ENCODE assay signal across 8 cellular contexts in genomic region chr10:30027057-30028005, GRCh38. TPM values are rescaled to one million over a fixed set of nuclear protein-coding genes. Genes with fewer than 3 reads are reported as not detected.
DNase-seq lines count a peak whose midpoint lies in the region; ATAC-seq and TF ChIP-seq lines count a peak whose summit lies in the region.

No MANE protein-coding gene starts in this region.

- WGBS in transverse colon (ENCODE audit: low coverage in 1 of 2), 2 donors = 49% methylated on average over 42 of the region's 42 CpGs; no CpG with 5 or more reads in 1 of the 2 donors

- H3K9me3 Mint-ChIP-seq in Calu3 (ENCODE audit: low read depth, unreplicated experiment) (no peaks in the 10 kb centered on the region), nephron (no peaks in the 10 kb centered on the region)
- no peaks in the 10 kb centered on the region for H3K9me3 Mint-ChIP-seq in central memory CD8-positive, alpha-beta T cell

- H3K27me3 Mint-ChIP-seq in Calu3 (ENCODE audit: unreplicated experiment) (peaks cover 18% of the 10 kb centered on the region), nephron (ENCODE audit: low read depth) (peaks cover 11% of the 10 kb centered on the region)
- H3K27me3 Mint-ChIP-seq in central memory CD8-positive, alpha-beta T cell = peaks cover 28% of the 10 kb centered on the region

- CTCF ChIA-PET in Calu3 (lab: Charles Lee) = interaction anchor here (0.8 to 1.3 kb wide), 3 partner anchors 11 to 214 kb away, joined by 3 to 4 read pairs (median 4); no protein-coding TSS in a partner anchor

- no peak for TF ChIP-seq POLR2A in transverse colon (IDR thresholded peaks at IDR 0.05)

- peak; percentile 96 for ATAC-seq in GM19467 (IDR thresholded peaks at IDR 0.05; ENCODE audit: unreplicated experiment)
- peak; percentile 92 for ATAC-seq in central memory CD8-positive, alpha-beta T cell (replicated peaks; ENCODE audit: extremely low read depth, poor library complexity, severe bottlenecking)

- DNase-seq in Calu3 (peak; percentile 67), HL-60 (ENCODE audit: low read depth in 1 of 2, low spot score in 1 of 2) (peak; percentile 28 to 84), transverse colon (peak; percentile 68), HuH-7 (ENCODE audit: low spot score) (no peak)
- DNase-seq in activated CD4-positive, CD25-positive, alpha-beta regulatory T cell treated with anti-CD3 and anti-CD28 coated beads, Interleukin-2, amount 50 U/mL, for 16 hours (ENCODE audit: low read depth, low spot score) = peak; percentile 52
- peak; percentile 84 to 94 for DNase-seq in central memory CD8-positive, alpha-beta T cell (ENCODE audit: low spot score in 2 of 2)

- TF ChIP-seq CTCF in Calu3 (IDR thresholded peaks at IDR 0.05; ENCODE audit: unreplicated experiment) (no peak), HL-60 (IDR thresholded peaks at IDR 0.05; ENCODE audit: insufficient read depth, low read length) (no peak), nephron (IDR thresholded peaks at IDR 0.05; ENCODE audit: unreplicated experiment in 3 of 3) (no peak), transverse colon (IDR thresholded peaks at IDR 0.05) (no peak)

- no peaks in the 10 kb centered on the region for H3K36me3 Mint-ChIP-seq in Calu3 (ENCODE audit: insufficient read depth, unreplicated experiment)
- H3K36me3 Mint-ChIP-seq in central memory CD8-positive, alpha-beta T cell (ENCODE audit: insufficient read depth) = peaks cover 8% of the 10 kb centered on the region
- H3K36me3 Mint-ChIP-seq in nephron (ENCODE audit: low read depth) = peaks cover 38% of the 10 kb centered on the region

- H3K4me3 ChIP-seq in HL-60 (replicated peaks; ENCODE audit: insufficient read depth, low read length) (peak overlapping the region; percentile 21), transverse colon (peak overlapping the region in 1 of 4 donors; percentile 5)

- no peaks in the 10 kb centered on the region for H3K36me3 ChIP-seq in transverse colon

- H3K9me3 ChIP-seq in transverse colon = no peaks in the 10 kb centered on the region

- no peak for TF ChIP-seq EP300 in transverse colon (IDR thresholded peaks at IDR 0.05; ENCODE audit: low read depth)

- H3K4me1 Mint-ChIP-seq in Calu3 (ENCODE audit: low read depth, unreplicated experiment) = peaks cover 17% of the 10 kb centered on the region
- H3K4me1 Mint-ChIP-seq in central memory CD8-positive, alpha-beta T cell = peaks cover 32% of the 10 kb centered on the region
- H3K4me1 Mint-ChIP-seq in nephron = peaks cover 30% of the 10 kb centered on the region

- no peak overlapping the region for H3K27ac Mint-ChIP-seq in Calu3 (ENCODE audit: unreplicated experiment)
- peak overlapping the region; percentile 92 for H3K27ac Mint-ChIP-seq in central memory CD8-positive, alpha-beta T cell (ENCODE audit: low read depth)
- peak overlapping the region; percentile 92 to 95 (median 94) for H3K27ac Mint-ChIP-seq in nephron

- no TSS peak for BruUV-seq in Calu3 (replicated peaks; lab: Mats Ljungman, UMichigan)

- H3K4me1 ChIP-seq in transverse colon = peaks cover 8 to 27% (median 17%) of the 10 kb centered on the region in 4 donors

- H3K27me3 ChIP-seq in HL-60 (ENCODE audit: insufficient read depth, poor library complexity, severe bottlenecking) (no peaks in the 10 kb centered on the region), transverse colon (no peaks in the 10 kb centered on the region)

- intact Hi-C loops in Calu3 (cut with micrococcal nuclease; ENCODE audit: unreplicated experiment) = no loop called here
- intact Hi-C loops in transverse colon (cut with DNase I; ENCODE audit: low total_unique reads) = no loop called here

- H3K4me3 Mint-ChIP-seq in Calu3 (ENCODE audit: low read depth, unreplicated experiment) (peak overlapping the region; percentile 66), nephron (peak overlapping the region; percentile 12 to 59 (median 48))
- H3K4me3 Mint-ChIP-seq in central memory CD8-positive, alpha-beta T cell = peak overlapping the region; percentile 68

- no peak overlapping the region for H3K27ac ChIP-seq in HL-60 (replicated peaks)
- peak overlapping the region; percentile 23 to 80 (median 74) for H3K27ac ChIP-seq in transverse colon

- in situ Hi-C loops in transverse colon (cut with MboI; ENCODE audit: low pct_ligation_motif_present in 1 of 4, low pct_unique_long_range_greater_than_20kb in 1 of 4, low sequenced_read_pairs in 3 of 4) = no loop called here

RNA-seq across cellular contexts. Expression of gene JCAD, which starts 32.1 kb away (rescaled TPM):
- 0.54 and 0.66 TPM in 2 replicates for total RNA-seq in Calu3 (2022)
- total RNA-seq in transverse colon = 10 to 100 TPM; 13.0 to 40.8 (median 19.9) TPM
